9 cellular contexts compared by ENCODE assay signal in the genomic region with DNA sequence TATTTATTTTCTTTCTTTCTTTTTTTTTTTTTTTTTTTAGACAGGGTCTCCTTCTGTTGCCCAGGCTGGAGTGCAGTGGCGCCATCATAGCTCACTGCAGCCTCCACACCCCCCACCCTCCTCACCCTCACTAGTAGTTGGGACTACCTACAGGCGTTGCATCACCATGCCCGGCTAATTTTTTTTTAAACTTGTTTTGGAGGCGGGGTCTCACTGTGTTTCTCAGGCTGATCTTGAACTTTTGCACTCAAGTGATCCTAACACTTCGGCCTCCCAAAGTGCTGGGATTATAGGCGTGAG. TPM values are rescaled to one million over a fixed set of nuclear protein-coding genes. Genes with fewer than 3 reads are reported as not detected.
A peak's percentile ranks its signal among the peaks of the same experiment; 100 is the strongest.
DNase-seq lines count a peak whose midpoint lies in the region; ATAC-seq and TF ChIP-seq lines count a peak whose summit lies in the region.
"Had no signal": no experiment of that assay in that cellular context is flagged by ENCODE, and none has a peak within 500 bp of the region (broad histone marks: within the 10 kb centered on the region; RNA-seq: fewer than 3 reads in every experiment).

No MANE protein-coding gene starts in this region.

- H3K27me3 ChIP-seq in cardiac muscle cell: no peaks in the 10 kb centered on the region

- H3K27me3 Mint-ChIP-seq in activated naive CD4-positive, alpha-beta T cell treated with anti-CD3 and anti-CD28 coated beads, Interleukin-2, amount 10 ng/mL, durations not matched to agents 7 days and 5 days: peaks cover 18% of the 10 kb centered on the region
- H3K27me3 Mint-ChIP-seq in T-helper 1 cell treated with Interleukin-12 subunit alpha and Interleukin-12 subunit beta and Interleukin-4 antibody, amounts not matched to agents 30 μg/mL and 1 μg/mL, for 36 hours (ENCODE audit: low read depth): peaks cover 28% of the 10 kb centered on the region

- peaks cover 48% of the 10 kb centered on the region for H3K4me1 ChIP-seq in cardiac muscle cell (ENCODE audit: low read depth)

- DNase-seq in activated naive CD4-positive, alpha-beta T cell treated with anti-CD3 and anti-CD28 coated beads, Interleukin-2, amount 10 ng/mL, durations not matched to agents 7 days and 5 days: no peak
- no peak for DNase-seq in activated naive CD4-positive, alpha-beta T cell (lab: John Stamatoyannopoulos, UW)
- peak in 1 of 2 donors; percentile 45 for DNase-seq in cardiac muscle cell (ENCODE audit: low read depth in 1 of 2, low spot score in 1 of 2)
- no peak for DNase-seq in NCI-H2196 (lab: John Stamatoyannopoulos, UW; ENCODE audit: unreplicated experiment)
- DNase-seq in NCI-H2081 treated with DMSO at 0.1 percent for 48 hours (lab: John Stamatoyannopoulos, UW): no peak

- no peaks in the 10 kb centered on the region for H3K9me3 ChIP-seq in cardiac muscle cell (ENCODE audit: low read depth)

- H3K36me3 ChIP-seq in cardiac muscle cell: no peaks in the 10 kb centered on the region

- no peak overlapping the region for H3K27ac Mint-ChIP-seq in activated naive CD4-positive, alpha-beta T cell treated with anti-CD3 and anti-CD28 coated beads, Interleukin-2, amount 10 ng/mL, durations not matched to agents 7 days and 5 days
- H3K27ac Mint-ChIP-seq in T-helper 1 cell treated with Interleukin-12 subunit alpha and Interleukin-12 subunit beta and Interleukin-4 antibody, amounts not matched to agents 30 μg/mL and 1 μg/mL, for 36 hours: no peak overlapping the region

- ATAC-seq in HG03571 (IDR thresholded peaks at IDR 0.05; ENCODE audit: unreplicated experiment): no peak

- H3K9me3 Mint-ChIP-seq in activated naive CD4-positive, alpha-beta T cell treated with anti-CD3 and anti-CD28 coated beads, Interleukin-2, amount 10 ng/mL, durations not matched to agents 7 days and 5 days: no peaks in the 10 kb centered on the region
- H3K9me3 Mint-ChIP-seq in T-helper 1 cell treated with Interleukin-12 subunit alpha and Interleukin-12 subunit beta and Interleukin-4 antibody, amounts not matched to agents 30 μg/mL and 1 μg/mL, for 36 hours: no peaks in the 10 kb centered on the region

- H3K36me3 Mint-ChIP-seq in activated naive CD4-positive, alpha-beta T cell treated with anti-CD3 and anti-CD28 coated beads, Interleukin-2, amount 10 ng/mL, durations not matched to agents 7 days and 5 days: no peaks in the 10 kb centered on the region
- H3K36me3 Mint-ChIP-seq in T-helper 1 cell treated with Interleukin-12 subunit alpha and Interleukin-12 subunit beta and Interleukin-4 antibody, amounts not matched to agents 30 μg/mL and 1 μg/mL, for 36 hours (ENCODE audit: low read depth): no peaks in the 10 kb centered on the region

- peak overlapping the region; percentile 14 for H3K4me3 ChIP-seq in cardiac muscle cell
- peak overlapping the region; percentile 33 to 53 (median 43) for H3K4me3 ChIP-seq in skin epidermis

- H3K4me3 Mint-ChIP-seq in activated naive CD4-positive, alpha-beta T cell treated with anti-CD3 and anti-CD28 coated beads, Interleukin-2, amount 10 ng/mL, durations not matched to agents 7 days and 5 days: peak overlapping the region; percentile 52
- H3K4me3 Mint-ChIP-seq in T-helper 1 cell treated with Interleukin-12 subunit alpha and Interleukin-12 subunit beta and Interleukin-4 antibody, amounts not matched to agents 30 μg/mL and 1 μg/mL, for 36 hours: peak overlapping the region; percentile 15

- H3K4me1 Mint-ChIP-seq in activated naive CD4-positive, alpha-beta T cell treated with anti-CD3 and anti-CD28 coated beads, Interleukin-2, amount 10 ng/mL, durations not matched to agents 7 days and 5 days: no peaks in the 10 kb centered on the region
- no peaks in the 10 kb centered on the region for H3K4me1 Mint-ChIP-seq in T-helper 1 cell treated with Interleukin-12 subunit alpha and Interleukin-12 subunit beta and Interleukin-4 antibody, amounts not matched to agents 30 μg/mL and 1 μg/mL, for 36 hours (ENCODE audit: low read depth)

- CTCF ChIA-PET in activated naive CD4-positive, alpha-beta T cell treated with anti-CD3 and anti-CD28 coated beads, Interleukin-2, amount 10 ng/mL, durations not matched to agents 7 days and 5 days (lab: Charles Lee): interaction anchor here (1.1 to 1.9 kb wide), 7 partner anchors 9 to 142 kb away, joined by 3 to 11 read pairs (median 5); partner anchors contain the start of gene GJA3

- H3K27ac ChIP-seq in cardiac muscle cell (peak overlapping the region; percentile 93), skin epidermis (peak overlapping the region in 6 of 21 experiments; percentile 38 to 90 (median 83))

- TF ChIP-seq CTCF in cardiac muscle cell (IDR thresholded peaks at IDR 0.05; ENCODE audit: low read depth, low read length): no peak

RNA-seq across cellular contexts. Expression of gene GJA3, which starts 33.6 kb away (rescaled TPM):
- total RNA-seq in cardiac muscle cell: 189 and 201 TPM in 2 replicates
- polyA plus RNA-seq in cardiac muscle cell: 123 and 136 TPM in 2 replicates
- total RNA-seq: subcutaneous adipose tissue had no signal
